Comparison of ENCODE assay signal across 9 cellular contexts in genomic region chr5:91225848-91226686, GRCh38.
DNase-seq lines count a peak whose midpoint lies in the region; ATAC-seq, FAIRE-seq and TF ChIP-seq lines count a peak whose summit lies in the region.
"Had no signal": no experiment of that assay in that cellular context is flagged by ENCODE, and none has a peak within 500 bp of the region (broad histone marks: within the 10 kb centered on the region; RNA-seq: fewer than 3 reads in every experiment).

No MANE protein-coding gene starts in this region.

- FAIRE-seq in RCC 7860 (lab: Jason Lieb, UNC) (no peak), islet of Langerhans (lab: Jason Lieb, UNC) (peak; percentile 83)

- no peak for TF ChIP-seq POLR2A in esophagus muscularis mucosa (IDR thresholded peaks at IDR 0.05; ENCODE audit: low read depth)

- peaks cover 0 to 2% (median 0%) of the 10 kb centered on the region in 3 donors for H3K27me3 Mint-ChIP-seq in CD14-positive monocyte (ENCODE audit: low read depth in 3 of 3)
- H3K27me3 Mint-ChIP-seq: activated naive CD4-positive, alpha-beta T cell treated with anti-CD3 and anti-CD28 coated beads, Interleukin-2, amount 50 U/mL, for 24 hours had no signal

- no peaks in the 10 kb centered on the region for H3K9me3 ChIP-seq in esophagus muscularis mucosa

- peaks cover 7 to 8% of the 10 kb centered on the region in 2 donors for H3K36me3 Mint-ChIP-seq in CD14-positive monocyte

- TF ChIP-seq CTCF in CD14-positive monocyte (IDR thresholded peaks at IDR 0.05): no peak
- TF ChIP-seq CTCF in esophagus muscularis mucosa (IDR thresholded peaks at IDR 0.05): peak in 1 of 3 experiments; percentile 38

- H3K4me3 Mint-ChIP-seq in CD14-positive monocyte: no peak overlapping the region
- H3K4me3 Mint-ChIP-seq: activated naive CD4-positive, alpha-beta T cell treated with anti-CD3 and anti-CD28 coated beads, Interleukin-2, amount 50 U/mL, for 24 hours had no signal

- no peaks in the 10 kb centered on the region for H3K36me3 ChIP-seq in esophagus muscularis mucosa

- DNase-seq in RCC 7860 (ENCODE audit: low spot score) (peak; percentile 17), CD14-positive monocyte (ENCODE audit: low spot score) (no peak), esophagus muscularis mucosa (ENCODE audit: extremely low spot score) (no peak)
- peak; percentile 34 for DNase-seq in activated gamma-delta T cell treated with anti-CD3 and anti-CD28 coated beads, Interleukin-2, amount 50 U/mL, for 16 hours (ENCODE audit: low read depth)
- DNase-seq in stimulated activated CD8-positive, alpha-beta memory T cell treated with anti-CD3 and anti-CD28 coated beads, Interleukin-2, amount 100 ng/mL, for 1 hour (ENCODE audit: low read depth in 2 of 2): peak; percentile 14 to 30

- peak overlapping the region in 1 of 7 donors; percentile 40 for H3K27ac Mint-ChIP-seq in CD14-positive monocyte
- H3K27ac Mint-ChIP-seq: activated naive CD4-positive, alpha-beta T cell treated with anti-CD3 and anti-CD28 coated beads, Interleukin-2, amount 50 U/mL, for 24 hours had no signal

- no peak for TF ChIP-seq EP300 in esophagus muscularis mucosa (IDR thresholded peaks at IDR 0.05)

- peak; percentile 83 for ATAC-seq in GM18511 (IDR thresholded peaks at IDR 0.05; ENCODE audit: unreplicated experiment)
- ATAC-seq in HG02763 (IDR thresholded peaks at IDR 0.05; ENCODE audit: unreplicated experiment): peak; percentile 68

- 80% methylated on average over 10 of the region's 10 CpGs for WGBS in esophagus muscularis mucosa

- no peak overlapping the region for H3K4me3 ChIP-seq in esophagus muscularis mucosa

- intact Hi-C loops in CD14-positive monocyte (cut with micrococcal nuclease) (no loop called here), esophagus muscularis mucosa (cut with DNase I) (loop anchor here (5.0 to 10.0 kb wide), 2 partner anchors 161 to 291 kb away; no protein-coding TSS in a partner anchor)

- H3K4me1 Mint-ChIP-seq in CD14-positive monocyte: peaks cover 22% of the 10 kb centered on the region
- H3K4me1 Mint-ChIP-seq: activated naive CD4-positive, alpha-beta T cell treated with anti-CD3 and anti-CD28 coated beads, Interleukin-2, amount 50 U/mL, for 24 hours had no signal

- H3K4me1 ChIP-seq in esophagus muscularis mucosa: no peaks in the 10 kb centered on the region

- H3K27ac ChIP-seq in esophagus muscularis mucosa (replicated peaks in 1 of 4): no peak overlapping the region

- peaks cover 6 to 22% (median 13%) of the 10 kb centered on the region in 7 donors for H3K9me3 Mint-ChIP-seq in CD14-positive monocyte

- no peaks in the 10 kb centered on the region for H3K27me3 ChIP-seq in esophagus muscularis mucosa

Comparison
In these comparisons a context has a peak if more than half of its experiments do, and no peak if none do; other contexts are left out.
1. DNase-seq: peak in RCC 7860 (single experiment), activated gamma-delta T cell treated with anti-CD3 and anti-CD28 coated beads, Interleukin-2, amount 50 U/mL, for 16 hours (single experiment) and stimulated activated CD8-positive, alpha-beta memory T cell treated with anti-CD3 and anti-CD28 coated beads, Interleukin-2, amount 100 ng/mL, for 1 hour (2 of 2); none in CD14-positive monocyte (single experiment) and esophagus muscularis mucosa (single experiment).